In genomic region chr2:9802576-9802993, GRCh38 we compare ENCODE assay signal across 14 cellular contexts. TPM values are rescaled to one million over a fixed set of nuclear protein-coding genes. Genes with fewer than 3 reads are reported as not detected.
DNase-seq lines count a peak whose midpoint lies in the region; TF ChIP-seq lines count a peak whose summit lies in the region.
"Had no signal": no experiment of that assay in that cellular context is flagged by ENCODE, and none has a peak within 500 bp of the region (broad histone marks: within the 10 kb centered on the region; RNA-seq: fewer than 3 reads in every experiment).

No MANE protein-coding gene starts in this region.

- no peak overlapping the region for H3K9ac ChIP-seq in mammary epithelial cell (ENCODE audit: insufficient read depth, low read length)

- intact Hi-C loops in mammary epithelial cell (cut with micrococcal nuclease): loop anchor here (1.0 to 5.0 kb wide), 2 partner anchors 11 to 320 kb away; partner anchors contain the start of gene RRM2
- intact Hi-C loops in stomach (cut with DNase I; ENCODE audit: low total_unique reads): no loop called here
- intact Hi-C loops in OCI-LY7 (cut with micrococcal nuclease; ENCODE audit: unreplicated experiment): no loop called here

- no peaks in the 10 kb centered on the region for H3K36me3 Mint-ChIP-seq in HFFc6 (ENCODE audit: low read depth)
- no peaks in the 10 kb centered on the region for H3K36me3 Mint-ChIP-seq in activated CD4-positive, alpha-beta T cell treated with anti-CD3 and anti-CD28 coated beads, Interleukin-2, amount 10 ng/mL, durations not matched to agents 7 days and 5 days (ENCODE audit: low read depth)
- H3K36me3 Mint-ChIP-seq: natural killer cell had no signal

- H4K20me1 ChIP-seq in mammary epithelial cell (ENCODE audit: insufficient read depth, low read length) (no peaks in the 10 kb centered on the region), OCI-LY7 (ENCODE audit: insufficient read depth, low read length) (no peaks in the 10 kb centered on the region)

- no peak for DNase-seq in HFFc6
- DNase-seq in mammary epithelial cell: no peak
- no peak for DNase-seq in stomach
- DNase-seq in NCI-H128 (lab: John Stamatoyannopoulos, UW; ENCODE audit: unreplicated experiment): no peak
- no peak for DNase-seq in NCI-H82 (lab: John Stamatoyannopoulos, UW)
- DNase-seq in OCI-LY7 (ENCODE audit: low spot score): no peak
- no peak for DNase-seq in activated CD4-positive, alpha-beta T cell treated with anti-CD3 and anti-CD28 coated beads, Interleukin-2, amount 10 ng/mL, durations not matched to agents 7 days and 5 days
- DNase-seq: MG63; natural killer cell; SHP77; stimulated activated CD4-positive, alpha-beta T cell treated with anti-CD3 and anti-CD28 coated beads, Interleukin-4, amount 100 ng/mL, for 1 hour; upper lobe of right lung had no signal

- H3K4me2 ChIP-seq in mammary epithelial cell (ENCODE audit: insufficient read depth, low read depth, low read length): no peak overlapping the region
- H3K4me2 ChIP-seq in OCI-LY7 (ENCODE audit: low read length): no peak overlapping the region

- H2AFZ ChIP-seq in mammary epithelial cell (ENCODE audit: low read depth, low read length): peak overlapping the region; percentile 10
- H2AFZ ChIP-seq in OCI-LY7 (ENCODE audit: low read length): no peak overlapping the region

- H3K27me3 Mint-ChIP-seq in HFFc6 (ENCODE audit: insufficient read depth): peaks cover 2% of the 10 kb centered on the region
- peaks cover 18% of the 10 kb centered on the region for H3K27me3 Mint-ChIP-seq in activated CD4-positive, alpha-beta T cell treated with anti-CD3 and anti-CD28 coated beads, Interleukin-2, amount 10 ng/mL, durations not matched to agents 7 days and 5 days

- H3K9me3 Mint-ChIP-seq in HFFc6: no peaks in the 10 kb centered on the region
- no peaks in the 10 kb centered on the region for H3K9me3 Mint-ChIP-seq in activated CD4-positive, alpha-beta T cell treated with anti-CD3 and anti-CD28 coated beads, Interleukin-2, amount 10 ng/mL, durations not matched to agents 7 days and 5 days
- H3K9me3 Mint-ChIP-seq: natural killer cell had no signal

- no peaks in the 10 kb centered on the region for H3K9me3 ChIP-seq in mammary epithelial cell (replicated peaks; ENCODE audit: insufficient read depth, low read length)
- peaks cover 8% of the 10 kb centered on the region for H3K9me3 ChIP-seq in mesodermal cell (ENCODE audit: control insufficient read depth, low read length)
- H3K9me3 ChIP-seq in stomach: no peaks in the 10 kb centered on the region
- H3K9me3 ChIP-seq in OCI-LY7 (ENCODE audit: low read length): no peaks in the 10 kb centered on the region
- H3K9me3 ChIP-seq: colonic mucosa, upper lobe of right lung had no signal

- in situ Hi-C loops in mammary epithelial cell (cut with MboI; ENCODE audit: low sequenced_read_pairs in 2 of 2): loop anchor here in 1 of 2 donors (5.0 to 25.0 kb wide), 2 partner anchors 245 to 610 kb away; no protein-coding TSS in a partner anchor

- no peak for TF ChIP-seq EP300 in stomach (IDR thresholded peaks at IDR 0.05)

- H3K36me3 ChIP-seq in mammary epithelial cell (ENCODE audit: insufficient read depth, low read length): no peaks in the 10 kb centered on the region
- no peaks in the 10 kb centered on the region for H3K36me3 ChIP-seq in mesodermal cell (ENCODE audit: control insufficient read depth, insufficient read depth, low read length)
- no peaks in the 10 kb centered on the region for H3K36me3 ChIP-seq in stomach
- H3K36me3 ChIP-seq in OCI-LY7 (ENCODE audit: insufficient read depth, low read length): no peaks in the 10 kb centered on the region
- H3K36me3 ChIP-seq: colonic mucosa, MG63, upper lobe of right lung had no signal

- H3K79me2 ChIP-seq in mammary epithelial cell (ENCODE audit: insufficient read depth, low read length) (no peaks in the 10 kb centered on the region), OCI-LY7 (ENCODE audit: insufficient read depth, low read depth, low read length) (no peaks in the 10 kb centered on the region)

- H3K4me3 Mint-ChIP-seq in HFFc6: no peak overlapping the region
- H3K4me3 Mint-ChIP-seq in activated CD4-positive, alpha-beta T cell treated with anti-CD3 and anti-CD28 coated beads, Interleukin-2, amount 10 ng/mL, durations not matched to agents 7 days and 5 days: no peak overlapping the region
- H3K4me3 Mint-ChIP-seq: natural killer cell had no signal

- dilution Hi-C loops in mammary epithelial cell (cut with HindIII; ENCODE audit: low sequenced_read_pairs): loop anchor here (25.0 kb wide), 1 partner anchor 635 kb away; the partner anchor contains the start of gene ODC1

- peak overlapping the region; percentile 93 for H3K27ac ChIP-seq in mammary epithelial cell (ENCODE audit: insufficient read depth, low read depth, low read length)
- peak overlapping the region; percentile 89 for H3K27ac ChIP-seq in mesodermal cell (ENCODE audit: low read depth, low read length, severe bottlenecking)
- peak overlapping the region in 3 of 5 donors; percentile 65 to 77 (median 73) for H3K27ac ChIP-seq in stomach
- no peak overlapping the region for H3K27ac ChIP-seq in OCI-LY7 (ENCODE audit: low read depth, low read length, poor library complexity, severe bottlenecking)
- H3K27ac ChIP-seq: colonic mucosa had no signal

- no peaks in the 10 kb centered on the region for H3K9me2 ChIP-seq in OCI-LY7 (ENCODE audit: insufficient read depth, low read length)

- H3K27ac Mint-ChIP-seq in HFFc6: peak overlapping the region; percentile 94
- no peak overlapping the region for H3K27ac Mint-ChIP-seq in activated CD4-positive, alpha-beta T cell treated with anti-CD3 and anti-CD28 coated beads, Interleukin-2, amount 10 ng/mL, durations not matched to agents 7 days and 5 days
- H3K27ac Mint-ChIP-seq: natural killer cell had no signal

- H3K4me1 Mint-ChIP-seq in HFFc6 (ENCODE audit: low read depth): peaks cover 46% of the 10 kb centered on the region
- peaks cover 33% of the 10 kb centered on the region for H3K4me1 Mint-ChIP-seq in activated CD4-positive, alpha-beta T cell treated with anti-CD3 and anti-CD28 coated beads, Interleukin-2, amount 10 ng/mL, durations not matched to agents 7 days and 5 days

- TF ChIP-seq POLR2A in stomach (IDR thresholded peaks at IDR 0.05): no peak

- BruUV-seq in mammary epithelial cell (replicated peaks; lab: Mats Ljungman, UMichigan) (no TSS peak), OCI-LY7 (replicated peaks; lab: Mats Ljungman, UMichigan) (no TSS peak)

- no peak for TF ChIP-seq CTCF in HFFc6 (IDR thresholded peaks at IDR 0.05)
- no peak for TF ChIP-seq CTCF in mammary epithelial cell (conservative IDR thresholded peaks at IDR 0.05 in 1 of 2, IDR thresholded peaks at IDR 0.05 in 1 of 2; ENCODE audit: extremely low read depth in 1 of 2, insufficient read depth in 1 of 2, low read depth in 1 of 2, low read length in 2 of 2)
- TF ChIP-seq CTCF in stomach (IDR thresholded peaks at IDR 0.05): no peak
- no peak for TF ChIP-seq CTCF in OCI-LY7 (conservative IDR thresholded peaks at IDR 0.05; ENCODE audit: low read length)

- POLR2A ChIA-PET in OCI-LY7 (lab: Charles Lee): no interaction called here
- POLR2A ChIA-PET in activated CD4-positive, alpha-beta T cell treated with anti-CD3 and anti-CD28 coated beads, Interleukin-2, amount 10 ng/mL, durations not matched to agents 7 days and 5 days (lab: Charles Lee): no interaction called here

- H3K4me1 ChIP-seq in mammary epithelial cell (ENCODE audit: insufficient read depth, low read length) (peaks cover 50% of the 10 kb centered on the region), mesodermal cell (ENCODE audit: control insufficient read depth, insufficient read depth, low read length, poor library complexity, severe bottlenecking) (peaks cover 30% of the 10 kb centered on the region), stomach (peaks cover 14 to 40% (median 23%) of the 10 kb centered on the region in 4 donors), OCI-LY7 (ENCODE audit: insufficient read depth, low read length, poor library complexity, severe bottlenecking) (peaks cover 7% of the 10 kb centered on the region)

- 80% methylated on average over 5 of the region's 8 CpGs for WGBS in mammary epithelial cell (ENCODE audit: low coverage, missing lambda C conversion rate)
- WGBS in mesodermal cell (ENCODE audit: insufficient coverage in 2 of 2), 2 experiments: 91 to 92% methylated on average over 8 of the region's 8 CpGs
- WGBS in stomach, 5 donors: 84 to 90% (median 87%) methylated on average over 8 of the region's 8 CpGs

- CTCF ChIA-PET in mammary epithelial cell (lab: Charles Lee; ENCODE audit: low non-redundant PET) (no interaction called here), OCI-LY7 (lab: Charles Lee; ENCODE audit: unreplicated experiment) (no interaction called here)
- CTCF ChIA-PET in activated CD4-positive, alpha-beta T cell treated with anti-CD3 and anti-CD28 coated beads, Interleukin-2, amount 10 ng/mL, durations not matched to agents 7 days and 5 days (lab: Charles Lee): interaction anchor here (0.9 to 8.9 kb wide), 3 partner anchors 12 to 244 kb away, joined by 3 to 106 read pairs (median 3); no protein-coding TSS in a partner anchor

- H3K4me3 ChIP-seq in mammary epithelial cell (replicated peaks in 1 of 3; ENCODE audit: insufficient read depth in 1 of 3, low read depth in 2 of 3, low read length in 3 of 3): no peak overlapping the region
- no peak overlapping the region for H3K4me3 ChIP-seq in mesodermal cell (ENCODE audit: extremely low read depth, insufficient read depth, low read length, poor library complexity, severe bottlenecking)
- H3K4me3 ChIP-seq in stomach: no peak overlapping the region
- H3K4me3 ChIP-seq in OCI-LY7 (ENCODE audit: low read depth, low read length, poor library complexity, severe bottlenecking): no peak overlapping the region
- H3K4me3 ChIP-seq: colonic mucosa, MG63, upper lobe of right lung had no signal

- no peaks in the 10 kb centered on the region for H3K27me3 ChIP-seq in mammary epithelial cell (ENCODE audit: insufficient read depth, low read length)
- no peaks in the 10 kb centered on the region for H3K27me3 ChIP-seq in stomach
- H3K27me3 ChIP-seq: colonic mucosa, MG63, upper lobe of right lung had no signal

RNA-seq across cellular contexts. Expression of gene TAF1B, which starts 40.7 kb away (rescaled TPM):
- 10 to 100 TPM; 17.3 to 24.0 (median 22.3) TPM for total RNA-seq in HFFc6 (2021; fragmentation: NEBNext Ultra II Directional; extraction: Animal tissue kit (Norgen Biotek cat#: 25700))
- total RNA-seq in mammary epithelial cell: 10 to 100 TPM; 13.5 to 25.5 TPM
- 9.4 TPM for polyA plus RNA-seq in mammary epithelial cell
- 30.4 TPM for polyA minus RNA-seq in mammary epithelial cell
- polyA plus RNA-seq in mesodermal cell (2013, experiment 1 of 2): 25.9 TPM
- 31.5 TPM for polyA plus RNA-seq in mesodermal cell (2013, experiment 2 of 2)
- total RNA-seq in stomach: 10 to 100 TPM in 3 of 5 donors, 1 to 10 TPM in 2; 5.8 to 34.6 (median 20.7) TPM
- 1 to 10 TPM; 3.8 to 6.4 (median 6.2) TPM for polyA plus RNA-seq in stomach
- 25.1 and 31.1 TPM in 2 replicates for total RNA-seq in OCI-LY7 (2014; rRNA removed; shearing (Covaris generic))
- total RNA-seq in OCI-LY7 (2022): 35.3 and 39.6 TPM in 2 replicates
- 10 to 100 TPM; 30.6 to 36.2 TPM for total RNA-seq in activated CD4-positive, alpha-beta T cell treated with anti-CD3 and anti-CD28 coated beads, Interleukin-2, amount 10 ng/mL, durations not matched to agents 7 days and 5 days
